12 cellular contexts compared by ENCODE assay signal in genomic region chr18:79371536-79372210, GRCh38. TPM values are rescaled to one million over a fixed set of nuclear protein-coding genes. Genes with fewer than 3 reads are reported as not detected.
DNase-seq lines count a peak whose midpoint lies in the region; ATAC-seq, FAIRE-seq and TF ChIP-seq lines count a peak whose summit lies in the region.
"Had no signal": no experiment of that assay in that cellular context is flagged by ENCODE, and none has a peak within 500 bp of the region (broad histone marks: within the 10 kb centered on the region; RNA-seq: fewer than 3 reads in every experiment).

No MANE protein-coding gene starts in this region.

- peak overlapping the region; percentile 4 for H3K4me3 Mint-ChIP-seq in CD8-positive, alpha-beta T cell
- H3K4me3 Mint-ChIP-seq in T-helper 17 cell = no peak overlapping the region

- peak; percentile 74 for FAIRE-seq in GM19239 (lab: Jason Lieb, UNC)

- CTCF ChIA-PET in CD8-positive, alpha-beta T cell (lab: Charles Lee) = interaction anchor here (1.4 to 12.3 kb wide), 2 partner anchors 10 to 157 kb away, joined by 3 to 223 read pairs; no protein-coding TSS in a partner anchor

- peaks cover 39% of the 10 kb centered on the region for H3K36me3 Mint-ChIP-seq in CD8-positive, alpha-beta T cell
- no peaks in the 10 kb centered on the region for H3K36me3 Mint-ChIP-seq in T-helper 17 cell (ENCODE audit: low read depth)

- no peaks in the 10 kb centered on the region for H3K9me3 Mint-ChIP-seq in CD8-positive, alpha-beta T cell

- no peak overlapping the region for H3K27ac ChIP-seq in CD8-positive, alpha-beta T cell (ENCODE audit: low read depth, low read length)
- H3K27ac ChIP-seq in tibial nerve = peak overlapping the region in 2 of 4 donors; percentile 33 to 61

- POLR2A ChIA-PET in CD8-positive, alpha-beta T cell (lab: Charles Lee) = interaction anchor here (0.6 kb wide), 1 partner anchor 81 kb away, joined by 3 read pairs; no protein-coding TSS in a partner anchor

- DNase-seq in CD8-positive, alpha-beta T cell = no peak
- DNase-seq in GM19239 (ENCODE audit: insufficient read length, low spot score) = no peak
- no peak for DNase-seq in T-helper 17 cell
- DNase-seq in mesenteric fat pad (ENCODE audit: low spot score) = peak; percentile 72
- no peak for DNase-seq in NCI-H1694 treated with DMSO at 0.1 percent for 48 hours (lab: John Stamatoyannopoulos, UW)
- no peak for DNase-seq in NCI-H2227 (lab: John Stamatoyannopoulos, UW; ENCODE audit: unreplicated experiment)
- DNase-seq in tibial nerve (ENCODE audit: low spot score in 2 of 2) = no peak
- DNase-seq: MG63, OCI-M1, substantia nigra had no signal

- 84 to 86% methylated on average over 15 to 16 of the region's 16 CpGs for WGBS in tibial nerve, 2 donors

- no peak for TF ChIP-seq POLR2A in tibial nerve (IDR thresholded peaks at IDR 0.05)

- no peak for TF ChIP-seq CTCF in CD8-positive, alpha-beta T cell (IDR thresholded peaks at IDR 0.05)
- no peak for TF ChIP-seq CTCF in tibial nerve (IDR thresholded peaks at IDR 0.05)

- H3K9me3 ChIP-seq in CD8-positive, alpha-beta T cell (ENCODE audit: low read length) = no peaks in the 10 kb centered on the region
- H3K9me3 ChIP-seq in T-helper 17 cell (ENCODE audit: control insufficient read depth, low read length, poor library complexity, severe bottlenecking) (no peaks in the 10 kb centered on the region), tibial nerve (no peaks in the 10 kb centered on the region)
- H3K9me3 ChIP-seq: MG63 had no signal

- H3K27me3 ChIP-seq in CD8-positive, alpha-beta T cell (ENCODE audit: insufficient read depth, low read length) = no peaks in the 10 kb centered on the region
- H3K27me3 ChIP-seq in tibial nerve = no peaks in the 10 kb centered on the region
- H3K27me3 ChIP-seq: MG63 had no signal

- H3K4me1 ChIP-seq in CD8-positive, alpha-beta T cell (ENCODE audit: insufficient read depth, low read length) = peaks cover 19% of the 10 kb centered on the region
- peaks cover 0 to 25% (median 7%) of the 10 kb centered on the region in 4 donors for H3K4me1 ChIP-seq in tibial nerve

- no peaks in the 10 kb centered on the region for H3K36me3 ChIP-seq in CD8-positive, alpha-beta T cell (ENCODE audit: insufficient read depth, low read length)
- H3K36me3 ChIP-seq in tibial nerve = peaks cover 0 to 24% (median 0%) of the 10 kb centered on the region in 3 donors
- H3K36me3 ChIP-seq: MG63 had no signal

- intact Hi-C loops in CD8-positive, alpha-beta T cell (cut with DNase I, micrococcal nuclease) = no loop called here

- ATAC-seq in CD8-positive, alpha-beta T cell = peak; percentile 42
- ATAC-seq in T-helper 17 cell (peak; percentile 48), HG03108 (IDR thresholded peaks at IDR 0.05; ENCODE audit: unreplicated experiment) (no peak)
- ATAC-seq: sciatic nerve had no signal

- no peaks in the 10 kb centered on the region for H3K27me3 Mint-ChIP-seq in CD8-positive, alpha-beta T cell (ENCODE audit: low read depth)
- no peaks in the 10 kb centered on the region for H3K27me3 Mint-ChIP-seq in T-helper 17 cell

- H3K4me3 ChIP-seq in CD8-positive, alpha-beta T cell (ENCODE audit: low read depth, low read length) = no peak overlapping the region
- no peak overlapping the region for H3K4me3 ChIP-seq in tibial nerve
- H3K4me3 ChIP-seq: MG63 had no signal

- H3K4me1 Mint-ChIP-seq in CD8-positive, alpha-beta T cell (ENCODE audit: low read depth) = peaks cover 29% of the 10 kb centered on the region
- H3K4me1 Mint-ChIP-seq in T-helper 17 cell = peaks cover 17% of the 10 kb centered on the region

- no peak for TF ChIP-seq EP300 in tibial nerve (IDR thresholded peaks at IDR 0.05)

- peak overlapping the region; percentile 88 for H3K27ac Mint-ChIP-seq in CD8-positive, alpha-beta T cell
- peak overlapping the region; percentile 59 for H3K27ac Mint-ChIP-seq in T-helper 17 cell

RNA-seq across cellular contexts. Expression of gene NFATC1, which starts 24.1 kb away (rescaled TPM):
- 10 to 100 TPM; 91.1 to 93.7 TPM for total RNA-seq in CD8-positive, alpha-beta T cell
- total RNA-seq in T-helper 17 cell (10 to 100 TPM; 73.4 to 77.8 TPM), mesenteric fat pad (35.4 TPM), tibial nerve (10 to 100 TPM; 33.7 to 48.6 (median 37.8) TPM)
